Comparison of ENCODE assay signal across 2 cellular contexts in the genomic region with DNA sequence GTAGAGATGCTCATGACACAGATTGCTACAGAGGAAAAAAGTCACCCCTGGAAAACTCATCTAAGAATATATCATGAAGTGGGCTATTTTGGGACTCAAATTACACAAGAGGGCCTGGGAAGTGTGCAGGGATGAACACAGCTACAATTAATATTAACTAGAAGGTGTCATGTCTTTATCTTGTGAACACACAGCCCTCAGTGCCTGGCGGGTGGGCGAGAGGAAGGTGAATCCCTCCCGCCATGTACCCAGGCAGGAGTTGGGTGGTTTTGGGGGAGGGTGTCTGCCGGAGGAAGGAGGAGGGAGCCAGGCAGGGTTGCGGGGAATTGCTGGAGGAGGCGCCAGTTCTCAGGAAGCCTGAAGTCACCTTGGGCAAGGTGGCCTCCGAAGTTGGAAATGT.
TF ChIP-seq lines count a peak whose summit lies in the region.

No MANE protein-coding gene starts in this region.

TF ChIP-seq in GM23338, 12 proteins besides CTCF, POLR2A, EP300 and RAD21 (continues in another document):
- no peak for TF ChIP-seq POLR2AphosphoS5 (IDR thresholded peaks at IDR 0.05; ENCODE audit: low read depth)
- TF ChIP-seq ZNF114 (CRISPR knock-in tag; IDR thresholded peaks at IDR 0.05): no peak
- TF ChIP-seq, protein P1, sequence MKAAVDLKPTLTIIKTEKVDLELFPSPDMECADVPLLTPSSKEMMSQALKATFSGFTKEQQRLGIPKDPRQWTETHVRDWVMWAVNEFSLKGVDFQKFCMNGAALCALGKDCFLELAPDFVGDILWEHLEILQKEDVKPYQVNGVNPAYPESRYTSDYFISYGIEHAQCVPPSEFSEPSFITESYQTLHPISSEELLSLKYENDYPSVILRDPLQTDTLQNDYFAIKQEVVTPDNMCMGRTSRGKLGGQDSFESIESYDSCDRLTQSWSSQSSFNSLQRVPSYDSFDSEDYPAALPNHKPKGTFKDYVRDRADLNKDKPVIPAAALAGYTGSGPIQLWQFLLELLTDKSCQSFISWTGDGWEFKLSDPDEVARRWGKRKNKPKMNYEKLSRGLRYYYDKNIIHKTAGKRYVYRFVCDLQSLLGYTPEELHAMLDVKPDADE (IDR thresholded peaks at IDR 0.05): no peak
- TF ChIP-seq NANOG (IDR thresholded peaks at IDR 0.05; ENCODE audit: borderline replicate concordance): no peak
- TF ChIP-seq, protein P2, sequence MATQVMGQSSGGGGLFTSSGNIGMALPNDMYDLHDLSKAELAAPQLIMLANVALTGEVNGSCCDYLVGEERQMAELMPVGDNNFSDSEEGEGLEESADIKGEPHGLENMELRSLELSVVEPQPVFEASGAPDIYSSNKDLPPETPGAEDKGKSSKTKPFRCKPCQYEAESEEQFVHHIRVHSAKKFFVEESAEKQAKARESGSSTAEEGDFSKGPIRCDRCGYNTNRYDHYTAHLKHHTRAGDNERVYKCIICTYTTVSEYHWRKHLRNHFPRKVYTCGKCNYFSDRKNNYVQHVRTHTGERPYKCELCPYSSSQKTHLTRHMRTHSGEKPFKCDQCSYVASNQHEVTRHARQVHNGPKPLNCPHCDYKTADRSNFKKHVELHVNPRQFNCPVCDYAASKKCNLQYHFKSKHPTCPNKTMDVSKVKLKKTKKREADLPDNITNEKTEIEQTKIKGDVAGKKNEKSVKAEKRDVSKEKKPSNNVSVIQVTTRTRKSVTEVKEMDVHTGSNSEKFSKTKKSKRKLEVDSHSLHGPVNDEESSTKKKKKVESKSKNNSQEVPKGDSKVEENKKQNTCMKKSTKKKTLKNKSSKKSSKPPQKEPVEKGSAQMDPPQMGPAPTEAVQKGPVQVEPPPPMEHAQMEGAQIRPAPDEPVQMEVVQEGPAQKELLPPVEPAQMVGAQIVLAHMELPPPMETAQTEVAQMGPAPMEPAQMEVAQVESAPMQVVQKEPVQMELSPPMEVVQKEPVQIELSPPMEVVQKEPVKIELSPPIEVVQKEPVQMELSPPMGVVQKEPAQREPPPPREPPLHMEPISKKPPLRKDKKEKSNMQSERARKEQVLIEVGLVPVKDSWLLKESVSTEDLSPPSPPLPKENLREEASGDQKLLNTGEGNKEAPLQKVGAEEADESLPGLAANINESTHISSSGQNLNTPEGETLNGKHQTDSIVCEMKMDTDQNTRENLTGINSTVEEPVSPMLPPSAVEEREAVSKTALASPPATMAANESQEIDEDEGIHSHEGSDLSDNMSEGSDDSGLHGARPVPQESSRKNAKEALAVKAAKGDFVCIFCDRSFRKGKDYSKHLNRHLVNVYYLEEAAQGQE (IDR thresholded peaks at IDR 0.05; ENCODE audit: unreplicated experiment): no peak
- TF ChIP-seq EZH2 (IDR thresholded peaks at IDR 0.05; ENCODE audit: low read depth, unreplicated experiment): no peak
- no peak for TF ChIP-seq JUNB (IDR thresholded peaks at IDR 0.05; ENCODE audit: unreplicated experiment)
- no peak for TF ChIP-seq CREB1 (CRISPR knock-in tag; IDR thresholded peaks at IDR 0.05; ENCODE audit: low read depth)
- TF ChIP-seq ZNF331 (CRISPR knock-in tag; IDR thresholded peaks at IDR 0.05; ENCODE audit: low read depth): no peak
- no peak for TF ChIP-seq STAT1 (IDR thresholded peaks at IDR 0.05; ENCODE audit: unreplicated experiment)

TF ChIP-seq in H1, 55 proteins besides CTCF, POLR2A, EP300 and RAD21:
- TF ChIP-seq JUN (IDR thresholded peaks at IDR 0.05; ENCODE audit: low read depth, low read length) (no peak), NANOG (IDR thresholded peaks at IDR 0.05; ENCODE audit: insufficient read depth, low read depth, low read length, poor library complexity, severe bottlenecking) (no peak), RXRA (IDR thresholded peaks at IDR 0.05; ENCODE audit: insufficient read depth, low read depth, low read length) (no peak), RFX5 (IDR thresholded peaks at IDR 0.05; ENCODE audit: borderline replicate concordance, low read depth, low read length) (no peak), CREB1 (IDR thresholded peaks at IDR 0.05) (no peak), HDAC6 (IDR thresholded peaks at IDR 0.05; ENCODE audit: low read depth, low read length) (no peak), SIRT6 (IDR thresholded peaks at IDR 0.05; ENCODE audit: low read length) (no peak), SP2 (IDR thresholded peaks at IDR 0.05; ENCODE audit: low read length) (no peak), POLR2AphosphoS5 (IDR thresholded peaks at IDR 0.05; ENCODE audit: low read depth, low read length) (no peak), CHD1 (IDR thresholded peaks at IDR 0.05; ENCODE audit: low read depth, low read length) (no peak), CEBPB (IDR thresholded peaks at IDR 0.05; ENCODE audit: low read depth, low read length) (no peak)
TF ChIP-seq in H1: peak in this region for 0.
